36 cellular contexts compared by ENCODE assay signal in the genomic region with DNA sequence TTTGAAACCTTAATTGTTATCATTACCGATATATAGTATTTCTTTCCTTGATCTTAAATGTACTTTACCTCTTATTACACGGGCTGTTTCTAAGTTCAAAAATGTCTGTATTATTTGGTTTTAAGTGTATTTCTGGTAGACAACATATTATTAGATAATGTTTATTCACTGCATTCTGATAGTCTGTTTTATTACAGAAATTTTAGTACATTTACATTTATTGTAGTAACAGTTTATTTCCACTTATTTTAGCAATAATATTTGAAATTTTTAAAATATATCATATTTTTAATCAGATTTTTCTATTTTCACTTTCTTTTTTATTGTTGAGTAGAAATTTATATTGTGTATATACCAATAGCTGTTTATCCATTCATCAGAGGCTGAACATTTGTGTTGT.
"Had no signal": no experiment of that assay in that cellular context is flagged by ENCODE, and none has a peak within 500 bp of the region (broad histone marks: within the 10 kb centered on the region; RNA-seq: fewer than 3 reads in every experiment).

No MANE protein-coding gene starts in this region.

- H3K36me3 ChIP-seq: MG63 had no signal

- H3K9me3 ChIP-seq: MG63 had no signal

- H3K27me3 ChIP-seq: MG63 had no signal

- H3K4me3 ChIP-seq: MG63 had no signal

- DNase-seq: Karpas-422, Kasumi-1, MG63, MM.1S, MV-4-11, NCI-H1048, NCI-H1092, NCI-H1092 treated with DMSO at 0.1 percent for 48 hours, NCI-H1105, NCI-H1105 treated with DMSO at 0.1 percent for 48 hours, NCI-H1417, NCI-H1417 treated with DMSO at 0.1 percent for 48 hours, NCI-H1436, NCI-H1436 treated with DMSO at 0.1 percent for 48 hours, NCI-H146, NCI-H1694, NCI-H1694 treated with DMSO at 0.1 percent for 48 hours, NCI-H187, NCI-H187 treated with DMSO at 0.1 percent for 48 hours, NCI-H1930, NCI-H2029, NCI-H2029 treated with DMSO at 0.1 percent for 48 hours, NCI-H2081, NCI-H2081 treated with DMSO at 0.1 percent for 48 hours, NCI-H2107, NCI-H2171, NCI-H2171 treated with DMSO at 0.1 percent for 48 hours, NCI-H2227 treated with DMSO at 0.1 percent for 48 hours, NCI-H226, NCI-H345, NCI-H446, NCI-H446 treated with DMSO at 0.1 percent for 48 hours, NCI-H510A, NCI-H510A treated with DMSO at 0.1 percent for 48 hours, NCI-H524, NCI-H524 treated with DMSO at 0.1 percent for 48 hours had no signal
